ENCODE assay signal across 17 cellular contexts in genomic region chrX:95703696-95704095, GRCh38.
A peak's percentile ranks its signal among the peaks of the same experiment; 100 is the strongest.
DNase-seq lines count a peak whose midpoint lies in the region; ATAC-seq, FAIRE-seq and TF ChIP-seq lines count a peak whose summit lies in the region.
"Had no signal": no experiment of that assay in that cellular context is flagged by ENCODE, and none has a peak within 500 bp of the region (broad histone marks: within the 10 kb centered on the region; RNA-seq: fewer than 3 reads in every experiment).

No MANE protein-coding gene starts in this region.

- H3K36me3 ChIP-seq in MG63 (no peaks in the 10 kb centered on the region), bronchial epithelial cell (ENCODE audit: control insufficient read depth, insufficient read depth, low read length) (no peaks in the 10 kb centered on the region)

- peak; percentile 42 for DNase-seq in AG09319 (ENCODE audit: extremely low read depth, low read depth)
- DNase-seq in MG63: peak; percentile 16
- DNase-seq in bronchial epithelial cell (ENCODE audit: low read depth): peak; percentile 1
- DNase-seq in fibroblast of the conjunctiva (ENCODE audit: low read depth): peak; percentile 10
- no peak for DNase-seq in SKM-1 (lab: John Stamatoyannopoulos, UW; ENCODE audit: unreplicated experiment)
- DNase-seq: Calu3, NCI-H1930, NCI-H2171, NCI-H510A, NCI-H82, SHP77 treated with DMSO at 0.1 percent for 48 hours, T-helper 2 cell had no signal

- no peak for FAIRE-seq in bronchial epithelial cell (lab: Jason Lieb, UNC)
- FAIRE-seq: H54 had no signal

- H3K9me3 ChIP-seq in MG63: no peaks in the 10 kb centered on the region

- ATAC-seq in HG03196 (IDR thresholded peaks at IDR 0.05; ENCODE audit: unreplicated experiment) (no peak), GM19395 (IDR thresholded peaks at IDR 0.05; ENCODE audit: unreplicated experiment) (no peak), HG02623 (IDR thresholded peaks at IDR 0.05; ENCODE audit: unreplicated experiment) (no peak)
- ATAC-seq: Panc1 had no signal

- H3K27me3 ChIP-seq in MG63 (no peaks in the 10 kb centered on the region), bronchial epithelial cell (ENCODE audit: control insufficient read depth, insufficient read depth, low read length) (no peaks in the 10 kb centered on the region)

- TF ChIP-seq CTCF in AG09319 (IDR thresholded peaks at IDR 0.05; ENCODE audit: low read depth, low read length) (no peak), bronchial epithelial cell (IDR thresholded peaks at IDR 0.05; ENCODE audit: insufficient read depth, low read length, severe bottlenecking) (no peak)

- H3K4me3 ChIP-seq in MG63 (no peak overlapping the region), bronchial epithelial cell (ENCODE audit: low read depth, low read length) (no peak overlapping the region)
